In genomic region chr6:159753081-159753872, GRCh38 we compare ENCODE assay signal across 23 cellular contexts. TPM values are rescaled to one million over a fixed set of nuclear protein-coding genes. Genes with fewer than 3 reads are reported as not detected.
DNase-seq lines count a peak whose midpoint lies in the region; ATAC-seq, FAIRE-seq and TF ChIP-seq lines count a peak whose summit lies in the region.
"Had no signal": no experiment of that assay in that cellular context is flagged by ENCODE, and none has a peak within 500 bp of the region (broad histone marks: within the 10 kb centered on the region; RNA-seq: fewer than 3 reads in every experiment).

No MANE protein-coding gene starts in this region.

- no peak for FAIRE-seq in HepG2 (lab: Jason Lieb, UNC)
- FAIRE-seq: bronchial epithelial cell, endometrium had no signal

- no peaks in the 10 kb centered on the region for H3K27me3 ChIP-seq in HepG2 (ENCODE audit: control insufficient read depth in 1 of 2, insufficient read depth in 2 of 2, low read length in 2 of 2)
- no peaks in the 10 kb centered on the region for H3K27me3 ChIP-seq in right lobe of liver
- H3K27me3 ChIP-seq: MG63 had no signal

- no peaks in the 10 kb centered on the region for H3K4me1 Mint-ChIP-seq in stimulated activated effector memory CD8-positive, alpha-beta T cell treated with anti-CD3 and anti-CD28 coated beads, Interleukin-12 subunit alpha, Interleukin-12 subunit beta, amount 100 ng/mL, for 72 hours
- H3K4me1 Mint-ChIP-seq: neural crest cell had no signal

- peaks cover 12% of the 10 kb centered on the region for H3K4me1 ChIP-seq in HepG2 (ENCODE audit: insufficient read depth, low read length)
- no peaks in the 10 kb centered on the region for H3K4me1 ChIP-seq in right lobe of liver

- H3K9me3 ChIP-seq in HepG2 (ENCODE audit: low read length) (no peaks in the 10 kb centered on the region), right lobe of liver (no peaks in the 10 kb centered on the region)
- H3K9me3 ChIP-seq: MG63 had no signal

- TF ChIP-seq EP300 in HepG2 (IDR thresholded peaks at IDR 0.05; ENCODE audit: low read depth in 2 of 2, low read length in 2 of 2) (no peak), HepG2 (CRISPR knock-in tag; IDR thresholded peaks at IDR 0.05; ENCODE audit: borderline replicate concordance) (no peak)

- BruUV-seq in HepG2 (replicated peaks; lab: Mats Ljungman, UMichigan): no TSS peak

- no peak for TF ChIP-seq CTCF in HepG2 (CRISPR knock-in tag; IDR thresholded peaks at IDR 0.05)
- TF ChIP-seq CTCF in right lobe of liver (IDR thresholded peaks at IDR 0.05): no peak
- TF ChIP-seq CTCF in fibroblast of mammary gland (conservative IDR thresholded peaks at IDR 0.05; ENCODE audit: control insufficient read depth, insufficient read depth, low read depth, low read length): no peak

- CTCF ChIA-PET in HepG2 (lab: Yijun Ruan, JAX; ENCODE audit: low intra/inter-chr PET ratio, low total read pairs): no interaction called here

- no peaks in the 10 kb centered on the region for H4K20me1 ChIP-seq in HepG2 (ENCODE audit: insufficient read depth, low read length)

- TF ChIP-seq RAD21 in HepG2 (CRISPR knock-in tag; IDR thresholded peaks at IDR 0.05): no peak

- peak overlapping the region; percentile 60 for H3K27ac Mint-ChIP-seq in stimulated activated effector memory CD8-positive, alpha-beta T cell treated with anti-CD3 and anti-CD28 coated beads, Interleukin-12 subunit alpha, Interleukin-12 subunit beta, amount 100 ng/mL, for 72 hours
- H3K27ac Mint-ChIP-seq: activated T-helper 1 cell treated with anti-CD3 and anti-CD28 coated beads, Interleukin-12 subunit alpha, Interleukin-12 subunit beta, Interleukin-2, Interleukin-4 antibody, amounts not matched to agents 30 ng/mL and 10 ng/mL and 1 ng/mL, durations not matched to agents 14 hours and 24 hours and 36 hours had no signal

- no peak for DNase-seq in HepG2 (ENCODE audit: low spot score)
- DNase-seq in right lobe of liver: no peak
- peak; percentile 6 for DNase-seq in NCI-H2227 (lab: John Stamatoyannopoulos, UW; ENCODE audit: unreplicated experiment)
- DNase-seq in fibroblast of mammary gland (ENCODE audit: low read depth): peak; percentile 31
- DNase-seq in stimulated activated effector memory CD8-positive, alpha-beta T cell treated with anti-CD3 and anti-CD28 coated beads, Interleukin-12 subunit alpha, Interleukin-12 subunit beta, amount 100 ng/mL, for 72 hours (ENCODE audit: low spot score in 2 of 2): no peak
- DNase-seq in middle frontal gyrus (ENCODE audit: extremely low spot score, low spot score): no peak
- DNase-seq: activated CD4-positive, CD25-positive, alpha-beta regulatory T cell; H7; left cardiac atrium; MG63; NCI-H1417; NCI-H524 treated with DMSO at 0.1 percent for 48 hours; posterior cingulate gyrus; T-helper 9 cell had no signal

- in situ Hi-C loops in HepG2 (cut with HindIII; ENCODE audit: extremely low pct_ligation_motif_present, low pct_unique_long_range_greater_than_20kb): no loop called here

- H3K27ac ChIP-seq in HepG2 (ENCODE audit: extremely low read length, insufficient read depth, low read length): no peak overlapping the region
- H3K27ac ChIP-seq in right lobe of liver: no peak overlapping the region
- H3K27ac ChIP-seq: HL-60 had no signal

- H3K36me3 Mint-ChIP-seq in stimulated activated effector memory CD8-positive, alpha-beta T cell treated with anti-CD3 and anti-CD28 coated beads, Interleukin-12 subunit alpha, Interleukin-12 subunit beta, amount 100 ng/mL, for 72 hours: peaks cover 100% of the 10 kb centered on the region

- H3K4me3 Mint-ChIP-seq in stimulated activated effector memory CD8-positive, alpha-beta T cell treated with anti-CD3 and anti-CD28 coated beads, Interleukin-12 subunit alpha, Interleukin-12 subunit beta, amount 100 ng/mL, for 72 hours: no peak overlapping the region
- H3K4me3 Mint-ChIP-seq: activated T-helper 1 cell treated with anti-CD3 and anti-CD28 coated beads, Interleukin-12 subunit alpha, Interleukin-12 subunit beta, Interleukin-2, Interleukin-4 antibody, amounts not matched to agents 30 ng/mL and 10 ng/mL and 1 ng/mL, durations not matched to agents 14 hours and 24 hours and 36 hours; neural crest cell had no signal

- TF ChIP-seq POLR2A in HepG2 (IDR thresholded peaks at IDR 0.05; ENCODE audit: insufficient read depth in 1 of 2, low read depth in 2 of 2, low read length in 2 of 2) (no peak), right lobe of liver (IDR thresholded peaks at IDR 0.05) (no peak)

- ATAC-seq in HepG2 (no peak), right lobe of liver (no peak), HG03097 (IDR thresholded peaks at IDR 0.05; ENCODE audit: low FRiP score, unreplicated experiment) (no peak), GM18868 (IDR thresholded peaks at IDR 0.05; ENCODE audit: unreplicated experiment) (no peak)
- ATAC-seq in stimulated activated effector memory CD8-positive, alpha-beta T cell treated with anti-CD3 and anti-CD28 coated beads, Interleukin-12 subunit alpha, Interleukin-12 subunit beta, amount 100 ng/mL, for 72 hours: no peak
- ATAC-seq: left cardiac atrium had no signal

- H3K36me3 ChIP-seq in HepG2 (replicated peaks in 1 of 2; ENCODE audit: control insufficient read depth in 1 of 2, insufficient read depth in 2 of 2, low read length in 2 of 2) (peaks cover 14 to 69% of the 10 kb centered on the region in 2 experiments), right lobe of liver (peaks cover 4 to 69% (median 17%) of the 10 kb centered on the region in 4 donors)

- no peak overlapping the region for H3K4me2 ChIP-seq in HepG2 (ENCODE audit: low read depth, low read length)

- intact Hi-C loops in HepG2 (cut with micrococcal nuclease; ENCODE audit: unreplicated experiment) (no loop called here), right lobe of liver (cut with DNase I) (no loop called here)

- POLR2A ChIA-PET in HepG2 (lab: Yijun Ruan, JAX): interaction anchor here (0.9 to 1.0 kb wide), 3 partner anchors 9 to 60 kb away, joined by 3 read pairs; partner anchors contain the start of genes ACAT2 and SOD2

- H3K79me2 ChIP-seq in HepG2 (ENCODE audit: insufficient read depth, low read length): no peaks in the 10 kb centered on the region

- no peak overlapping the region for H3K9ac ChIP-seq in HepG2 (ENCODE audit: insufficient read depth, low read depth, low read length)

- H3K4me3 ChIP-seq in HepG2 (replicated peaks in 1 of 3; ENCODE audit: insufficient read depth in 1 of 3, low read depth in 2 of 3, low read length in 3 of 3) (no peak overlapping the region), right lobe of liver (no peak overlapping the region), fibroblast of mammary gland (ENCODE audit: control insufficient read depth, low read depth, low read length) (no peak overlapping the region)
- H3K4me3 ChIP-seq: MG63 had no signal

- WGBS in HepG2 (ENCODE audit: low lambda C conversion rate): 97% methylated on average over 6 of the region's 6 CpGs
- 80% methylated on average over 6 of the region's 6 CpGs for WGBS in right lobe of liver (ENCODE audit: insufficient coverage, low coverage, low lambda C conversion rate, missing lambda C conversion rate)

- no peak overlapping the region for H2AFZ ChIP-seq in HepG2 (ENCODE audit: low read length)

- H3K9me3 Mint-ChIP-seq in stimulated activated effector memory CD8-positive, alpha-beta T cell treated with anti-CD3 and anti-CD28 coated beads, Interleukin-12 subunit alpha, Interleukin-12 subunit beta, amount 100 ng/mL, for 72 hours: no peaks in the 10 kb centered on the region
- H3K9me3 Mint-ChIP-seq: activated T-helper 1 cell treated with anti-CD3 and anti-CD28 coated beads, Interleukin-12 subunit alpha, Interleukin-12 subunit beta, Interleukin-2, Interleukin-4 antibody, amounts not matched to agents 30 ng/mL and 10 ng/mL and 1 ng/mL, durations not matched to agents 14 hours and 24 hours and 36 hours; neural crest cell had no signal

RNA-seq across cellular contexts. Expression of gene ACAT2, which starts 8.6 kb away (rescaled TPM):
- total RNA-seq in HepG2 (2016; rRNA removed; fragmentation: Illumina TruSeq; extraction: Trizol) (534 and 775 TPM in 2 replicates), right lobe of liver (100 to 1,000 TPM in 1 of 6 experiments, 10 to 100 TPM in 5; 11.2 to 120 (median 52.2) TPM)
- total RNA-seq in HepG2 (2016; cell fraction: cytosol; rRNA removed; fragmentation: Illumina TruSeq; extraction: Trizol; ENCODE audit: low read depth): 162 and 165 TPM in 2 replicates
- 542 and 812 TPM in 2 replicates for total RNA-seq in HepG2 (2016; cell fraction: insoluble cytoplasmic fraction; rRNA removed; fragmentation: Illumina TruSeq; extraction: Trizol)
- 231 and 232 TPM in 2 replicates for total RNA-seq in HepG2 (2016; cell fraction: membrane; rRNA removed; fragmentation: Illumina TruSeq; extraction: Trizol)
- 200 and 223 TPM in 2 replicates for total RNA-seq in HepG2 (2016; cell fraction: nucleus; rRNA removed; fragmentation: Illumina TruSeq; extraction: Trizol)
- polyA plus RNA-seq in HepG2 (2011; rRNA removed): 121 and 132 TPM in 2 replicates
- polyA plus RNA-seq in HepG2 (2011; cell fraction: cytosol; rRNA removed): 62.8 and 103 TPM in 2 replicates
- polyA plus RNA-seq in HepG2 (2011; cell fraction: nucleus; rRNA removed): 28.1 and 44.2 TPM in 2 replicates
- 172 and 185 TPM in 2 replicates for polyA plus RNA-seq in HepG2 (2012)
- polyA plus RNA-seq in HepG2 (2016; cell fraction: cytosol; fragmentation: Illumina TruSeq; extraction: Trizol; ENCODE audit: low read depth): 142 and 156 TPM in 2 replicates
- polyA plus RNA-seq in HepG2 (2016; cell fraction: insoluble cytoplasmic fraction; fragmentation: Illumina TruSeq; extraction: Trizol; ENCODE audit: low read depth): 580 and 631 TPM in 2 replicates
- 160 and 171 TPM in 2 replicates for polyA plus RNA-seq in HepG2 (2016; cell fraction: membrane; fragmentation: Illumina TruSeq; extraction: Trizol; ENCODE audit: low read depth)
- polyA plus RNA-seq in HepG2 (2016; cell fraction: nucleus; fragmentation: Illumina TruSeq; extraction: Trizol; ENCODE audit: insufficient read depth, low read depth): 219 and 233 TPM in 2 replicates
- 52.5 and 89.6 TPM in 2 replicates for polyA minus RNA-seq in HepG2 (2011; rRNA and poly(A)+ RNA removed; ENCODE audit: low replicate concordance)
- 46.9 and 65.1 TPM in 2 replicates for polyA minus RNA-seq in HepG2 (2011; cell fraction: cytosol; rRNA and poly(A)+ RNA removed)
- 46.6 and 77.2 TPM in 2 replicates for polyA minus RNA-seq in HepG2 (2011; cell fraction: nucleus; rRNA and poly(A)+ RNA removed)

RNA-seq across cellular contexts. Expression of gene WTAP, which starts 26.0 kb away (rescaled TPM):
- total RNA-seq in HepG2 (2016; rRNA removed; fragmentation: Illumina TruSeq; extraction: Trizol): 167 and 203 TPM in 2 replicates
- total RNA-seq in HepG2 (2016; cell fraction: cytosol; rRNA removed; fragmentation: Illumina TruSeq; extraction: Trizol; ENCODE audit: low read depth): 67.7 and 76.4 TPM in 2 replicates
- 167 and 194 TPM in 2 replicates for total RNA-seq in HepG2 (2016; cell fraction: insoluble cytoplasmic fraction; rRNA removed; fragmentation: Illumina TruSeq; extraction: Trizol)
- total RNA-seq in HepG2 (2016; cell fraction: membrane; rRNA removed; fragmentation: Illumina TruSeq; extraction: Trizol): 157 and 172 TPM in 2 replicates
- 123 and 137 TPM in 2 replicates for total RNA-seq in HepG2 (2016; cell fraction: nucleus; rRNA removed; fragmentation: Illumina TruSeq; extraction: Trizol)
- polyA plus RNA-seq in HepG2 (2011; rRNA removed): 29.4 and 31.6 TPM in 2 replicates
- polyA plus RNA-seq in HepG2 (2011; cell fraction: cytosol; rRNA removed): 14.5 and 23.5 TPM in 2 replicates
- polyA plus RNA-seq in HepG2 (2011; cell fraction: nucleus; rRNA removed): 34.9 and 43.6 TPM in 2 replicates
- 82.9 and 92.4 TPM in 2 replicates for polyA plus RNA-seq in HepG2 (2012)
- 82.6 and 108 TPM in 2 replicates for polyA plus RNA-seq in HepG2 (2016; cell fraction: cytosol; fragmentation: Illumina TruSeq; extraction: Trizol; ENCODE audit: low read depth)
- 194 and 196 TPM in 2 replicates for polyA plus RNA-seq in HepG2 (2016; cell fraction: insoluble cytoplasmic fraction; fragmentation: Illumina TruSeq; extraction: Trizol; ENCODE audit: low read depth)
- polyA plus RNA-seq in HepG2 (2016; cell fraction: membrane; fragmentation: Illumina TruSeq; extraction: Trizol; ENCODE audit: low read depth): 129 and 154 TPM in 2 replicates
- 169 and 179 TPM in 2 replicates for polyA plus RNA-seq in HepG2 (2016; cell fraction: nucleus; fragmentation: Illumina TruSeq; extraction: Trizol; ENCODE audit: insufficient read depth, low read depth)
- polyA minus RNA-seq in HepG2 (2011; rRNA and poly(A)+ RNA removed; ENCODE audit: low replicate concordance): 21.5 and 32.6 TPM in 2 replicates
- polyA minus RNA-seq in HepG2 (2011; cell fraction: cytosol; rRNA and poly(A)+ RNA removed): 22.7 and 30.4 TPM in 2 replicates
- polyA minus RNA-seq in HepG2 (2011; cell fraction: nucleus; rRNA and poly(A)+ RNA removed): 131 and 155 TPM in 2 replicates
- total RNA-seq in right lobe of liver: 10 to 100 TPM; 21.1 to 64.3 (median 37.6) TPM

RNA-seq across cellular contexts. Expression of gene TCP1, which starts 36.1 kb away (rescaled TPM):
- total RNA-seq in HepG2 (2016; rRNA removed; fragmentation: Illumina TruSeq; extraction: Trizol) (553 and 677 TPM in 2 replicates), right lobe of liver (10 to 100 TPM; 50.4 to 97.1 (median 77.8) TPM)
- 167 and 195 TPM in 2 replicates for total RNA-seq in HepG2 (2016; cell fraction: cytosol; rRNA removed; fragmentation: Illumina TruSeq; extraction: Trizol; ENCODE audit: low read depth)
- total RNA-seq in HepG2 (2016; cell fraction: insoluble cytoplasmic fraction; rRNA removed; fragmentation: Illumina TruSeq; extraction: Trizol): 558 and 662 TPM in 2 replicates
- total RNA-seq in HepG2 (2016; cell fraction: membrane; rRNA removed; fragmentation: Illumina TruSeq; extraction: Trizol): 368 and 445 TPM in 2 replicates
- 262 and 285 TPM in 2 replicates for total RNA-seq in HepG2 (2016; cell fraction: nucleus; rRNA removed; fragmentation: Illumina TruSeq; extraction: Trizol)
- polyA plus RNA-seq in HepG2 (2011; rRNA removed): 102 and 116 TPM in 2 replicates
- 99.2 and 105 TPM in 2 replicates for polyA plus RNA-seq in HepG2 (2011; cell fraction: cytosol; rRNA removed)
- 138 and 159 TPM in 2 replicates for polyA plus RNA-seq in HepG2 (2011; cell fraction: nucleus; rRNA removed)
- 242 and 252 TPM in 2 replicates for polyA plus RNA-seq in HepG2 (2012)
- polyA plus RNA-seq in HepG2 (2016; cell fraction: cytosol; fragmentation: Illumina TruSeq; extraction: Trizol; ENCODE audit: low read depth): 157 and 173 TPM in 2 replicates
- polyA plus RNA-seq in HepG2 (2016; cell fraction: insoluble cytoplasmic fraction; fragmentation: Illumina TruSeq; extraction: Trizol; ENCODE audit: low read depth): 584 and 596 TPM in 2 replicates
- 236 and 293 TPM in 2 replicates for polyA plus RNA-seq in HepG2 (2016; cell fraction: membrane; fragmentation: Illumina TruSeq; extraction: Trizol; ENCODE audit: low read depth)
- 406 and 459 TPM in 2 replicates for polyA plus RNA-seq in HepG2 (2016; cell fraction: nucleus; fragmentation: Illumina TruSeq; extraction: Trizol; ENCODE audit: insufficient read depth, low read depth)
- polyA minus RNA-seq in HepG2 (2011; rRNA and poly(A)+ RNA removed; ENCODE audit: low replicate concordance): 138 and 285 TPM in 2 replicates
- polyA minus RNA-seq in HepG2 (2011; cell fraction: cytosol; rRNA and poly(A)+ RNA removed): 242 and 244 TPM in 2 replicates
- polyA minus RNA-seq in HepG2 (2011; cell fraction: nucleus; rRNA and poly(A)+ RNA removed): 245 and 282 TPM in 2 replicates

RNA-seq across cellular contexts. Expression of gene MRPL18, which starts 37.0 kb away (rescaled TPM):
- total RNA-seq in HepG2 (2016; rRNA removed; fragmentation: Illumina TruSeq; extraction: Trizol) (176 and 241 TPM in 2 replicates), right lobe of liver (10 to 100 TPM; 26.6 to 78.5 (median 43.1) TPM)
- 87.3 and 95.0 TPM in 2 replicates for total RNA-seq in HepG2 (2016; cell fraction: cytosol; rRNA removed; fragmentation: Illumina TruSeq; extraction: Trizol; ENCODE audit: low read depth)
- total RNA-seq in HepG2 (2016; cell fraction: insoluble cytoplasmic fraction; rRNA removed; fragmentation: Illumina TruSeq; extraction: Trizol): 183 and 249 TPM in 2 replicates
- total RNA-seq in HepG2 (2016; cell fraction: membrane; rRNA removed; fragmentation: Illumina TruSeq; extraction: Trizol): 132 TPM in 2 replicates
- total RNA-seq in HepG2 (2016; cell fraction: nucleus; rRNA removed; fragmentation: Illumina TruSeq; extraction: Trizol): 62.7 and 70.4 TPM in 2 replicates
- 74.2 and 85.6 TPM in 2 replicates for polyA plus RNA-seq in HepG2 (2011; rRNA removed)
- polyA plus RNA-seq in HepG2 (2011; cell fraction: cytosol; rRNA removed): 65.6 and 79.0 TPM in 2 replicates
- 20.8 and 28.8 TPM in 2 replicates for polyA plus RNA-seq in HepG2 (2011; cell fraction: nucleus; rRNA removed)
- polyA plus RNA-seq in HepG2 (2012): 63.5 and 72.2 TPM in 2 replicates
- 85.1 and 96.0 TPM in 2 replicates for polyA plus RNA-seq in HepG2 (2016; cell fraction: cytosol; fragmentation: Illumina TruSeq; extraction: Trizol; ENCODE audit: low read depth)
- polyA plus RNA-seq in HepG2 (2016; cell fraction: insoluble cytoplasmic fraction; fragmentation: Illumina TruSeq; extraction: Trizol; ENCODE audit: low read depth): 291 and 300 TPM in 2 replicates
- 120 and 134 TPM in 2 replicates for polyA plus RNA-seq in HepG2 (2016; cell fraction: membrane; fragmentation: Illumina TruSeq; extraction: Trizol; ENCODE audit: low read depth)
- polyA plus RNA-seq in HepG2 (2016; cell fraction: nucleus; fragmentation: Illumina TruSeq; extraction: Trizol; ENCODE audit: insufficient read depth, low read depth): 124 and 125 TPM in 2 replicates
- polyA minus RNA-seq in HepG2 (2011; rRNA and poly(A)+ RNA removed; ENCODE audit: low replicate concordance): 34.2 and 40.9 TPM in 2 replicates
- polyA minus RNA-seq in HepG2 (2011; cell fraction: cytosol; rRNA and poly(A)+ RNA removed): 21.3 and 22.0 TPM in 2 replicates
- 17.4 and 18.3 TPM in 2 replicates for polyA minus RNA-seq in HepG2 (2011; cell fraction: nucleus; rRNA and poly(A)+ RNA removed)

RNA-seq across cellular contexts. Expression of gene PNLDC1, which starts 46.8 kb away (rescaled TPM):
- total RNA-seq in HepG2 (2016; rRNA removed; fragmentation: Illumina TruSeq; extraction: Trizol): not detected in 2 replicates
- total RNA-seq in HepG2 (2016; cell fraction: cytosol; rRNA removed; fragmentation: Illumina TruSeq; extraction: Trizol; ENCODE audit: low read depth): not detected in 2 replicates
- not detected in 2 replicates for total RNA-seq in HepG2 (2016; cell fraction: insoluble cytoplasmic fraction; rRNA removed; fragmentation: Illumina TruSeq; extraction: Trizol)
- not detected in 2 replicates for total RNA-seq in HepG2 (2016; cell fraction: membrane; rRNA removed; fragmentation: Illumina TruSeq; extraction: Trizol)
- not detected in 2 replicates for total RNA-seq in HepG2 (2016; cell fraction: nucleus; rRNA removed; fragmentation: Illumina TruSeq; extraction: Trizol)
- polyA plus RNA-seq in HepG2 (2011; rRNA removed): 0.04 TPM in 1 of 2 replicates, not detected in the other
- polyA plus RNA-seq in HepG2 (2011; cell fraction: cytosol; rRNA removed): not detected in 2 replicates
- polyA plus RNA-seq in HepG2 (2011; cell fraction: nucleus; rRNA removed): 0.07 TPM in 1 of 2 replicates, not detected in the other
- not detected in 2 replicates for polyA plus RNA-seq in HepG2 (2012)
- polyA plus RNA-seq in HepG2 (2016; cell fraction: cytosol; fragmentation: Illumina TruSeq; extraction: Trizol; ENCODE audit: low read depth): 0.07 TPM in 1 of 2 replicates, not detected in the other
- not detected in 2 replicates for polyA plus RNA-seq in HepG2 (2016; cell fraction: insoluble cytoplasmic fraction; fragmentation: Illumina TruSeq; extraction: Trizol; ENCODE audit: low read depth)
- polyA plus RNA-seq in HepG2 (2016; cell fraction: membrane; fragmentation: Illumina TruSeq; extraction: Trizol; ENCODE audit: low read depth): not detected in 2 replicates
- polyA plus RNA-seq in HepG2 (2016; cell fraction: nucleus; fragmentation: Illumina TruSeq; extraction: Trizol; ENCODE audit: insufficient read depth, low read depth): not detected in 2 replicates
- not detected in 2 replicates for polyA minus RNA-seq in HepG2 (2011; rRNA and poly(A)+ RNA removed; ENCODE audit: low replicate concordance)
- not detected in 2 replicates for polyA minus RNA-seq in HepG2 (2011; cell fraction: cytosol; rRNA and poly(A)+ RNA removed)
- polyA minus RNA-seq in HepG2 (2011; cell fraction: nucleus; rRNA and poly(A)+ RNA removed): not detected in 2 replicates
- under 1 TPM in 1 of 6 experiments, not detected in 5; 0.15 TPM for total RNA-seq in right lobe of liver
- total RNA-seq: H7, mesenteric fat pad, RPMI7951 had no signal

Comparison
In these comparisons a context has a peak if more than half of its experiments do, and no peak if none do; other contexts are left out.
1. DNase-seq: peak in NCI-H2227 (single experiment) and fibroblast of mammary gland (single experiment); none in HepG2 (single experiment), right lobe of liver (0 of 3), stimulated activated effector memory CD8-positive, alpha-beta T cell treated with anti-CD3 and anti-CD28 coated beads, Interleukin-12 subunit alpha, Interleukin-12 subunit beta, amount 100 ng/mL, for 72 hours (0 of 2) and middle frontal gyrus (single experiment).